ENCODE assay signal across 9 cellular contexts in the genomic region with DNA sequence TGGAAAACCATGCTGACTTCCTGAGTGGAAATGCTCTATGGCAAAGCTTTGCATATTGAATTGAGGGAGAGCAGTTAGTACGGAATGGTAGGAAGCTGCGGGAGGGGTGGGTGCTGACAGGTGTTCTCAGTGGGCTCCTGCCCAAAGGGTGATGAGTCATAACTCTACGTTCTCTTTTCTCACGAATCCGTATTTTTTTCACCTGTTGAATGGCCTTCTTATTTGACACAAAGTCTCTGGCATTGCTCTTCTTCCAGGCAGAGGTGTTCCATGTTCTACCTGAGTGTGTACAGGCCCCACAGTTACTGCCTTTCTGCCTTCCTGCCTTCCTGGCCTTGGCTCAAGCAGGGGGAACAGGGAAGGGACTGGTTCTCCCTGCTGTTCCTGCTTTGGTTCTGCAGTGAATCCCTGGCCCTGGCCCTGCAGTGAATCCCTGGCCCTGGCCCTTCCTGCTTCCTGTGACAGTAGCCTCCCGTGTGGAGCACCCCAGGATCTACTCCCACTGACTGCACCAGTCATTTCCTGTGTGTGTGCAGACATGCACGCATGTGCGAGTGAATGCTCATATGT. TPM values are rescaled to one million over a fixed set of nuclear protein-coding genes. Genes with fewer than 3 reads are reported as not detected.
DNase-seq lines count a peak whose midpoint lies in the region; FAIRE-seq and TF ChIP-seq lines count a peak whose summit lies in the region.
"Had no signal": no experiment of that assay in that cellular context is flagged by ENCODE, and none has a peak within 500 bp of the region (broad histone marks: within the 10 kb centered on the region; RNA-seq: fewer than 3 reads in every experiment).

No MANE protein-coding gene starts in this region.

- POLR2A ChIA-PET in endothelial cell of umbilical vein (lab: Charles Lee), result no interaction called here

- H3K9me1 ChIP-seq in endothelial cell of umbilical vein (replicated peaks; ENCODE audit: control insufficient read depth, extremely low read depth, insufficient read depth, low read length), result no peaks in the 10 kb centered on the region

- H3K36me3 ChIP-seq in HUES64 (ENCODE audit: insufficient read depth, low read length), result peaks cover 8% of the 10 kb centered on the region; the same call in 1 of the 2 replicates
- peaks cover 0 to 2% of the 10 kb centered on the region in 2 experiments for H3K36me3 ChIP-seq in endothelial cell of umbilical vein (ENCODE audit: control insufficient read depth in 2 of 2, extremely low read depth in 1 of 2, insufficient read depth in 2 of 2, low read length in 2 of 2)
- peaks cover 3 to 33% (median 12%) of the 10 kb centered on the region in 6 donors for H3K36me3 ChIP-seq in spleen
- no peaks in the 10 kb centered on the region for H3K36me3 ChIP-seq in BE2C

- no peak for TF ChIP-seq POLR2A in endothelial cell of umbilical vein (IDR thresholded peaks at IDR 0.05; ENCODE audit: low read depth, low read length)
- TF ChIP-seq POLR2A in spleen (IDR thresholded peaks at IDR 0.05), result no peak

- intact Hi-C loops in endothelial cell of umbilical vein (cut with micrococcal nuclease), result no loop called here
- intact Hi-C loops in spleen (cut with DNase I; ENCODE audit: low total_unique reads), result loop anchor here (10.0 kb wide), 1 partner anchor 72 kb away; no protein-coding TSS in a partner anchor

- peak; percentile 64 for FAIRE-seq in endothelial cell of umbilical vein (lab: Jason Lieb, UNC)

- CTCF ChIA-PET in endothelial cell of umbilical vein (lab: Charles Lee), result interaction anchor here (1.3 kb wide), 1 partner anchor 68 kb away, joined by 6 read pairs; no protein-coding TSS in a partner anchor

- H3K27ac ChIP-seq in HUES64 (ENCODE audit: low read depth, low read length) (peak overlapping the region; percentile 22; the same call in 1 of the 2 replicates), endothelial cell of umbilical vein (ENCODE audit: insufficient read depth, low read depth, low read length) (peak overlapping the region; percentile 8), spleen (peak overlapping the region in 7 of 8 donors; percentile 30 to 84 (median 70))
- H3K27ac ChIP-seq: 22Rv1 had no signal

- BruUV-seq in endothelial cell of umbilical vein (replicated peaks; lab: Mats Ljungman, UMichigan), result no TSS peak

- DNase-seq in DMS 273 (lab: John Stamatoyannopoulos, UW; ENCODE audit: unreplicated experiment), result peak; percentile 12
- no peak for DNase-seq in DMS 273 treated with DMSO at 0.1 percent for 48 hours (lab: John Stamatoyannopoulos, UW)
- no peak for DNase-seq in endothelial cell of umbilical vein (ENCODE audit: low read depth, low spot score)
- peak; percentile 86 for DNase-seq in spleen
- DNase-seq in BE2C, result no peak
- no peak for DNase-seq in NCI-H128 (lab: John Stamatoyannopoulos, UW; ENCODE audit: unreplicated experiment)
- DNase-seq in SKM-1 (lab: John Stamatoyannopoulos, UW; ENCODE audit: unreplicated experiment), result no peak

- H3K9me3 ChIP-seq in HUES64 (ENCODE audit: insufficient read depth, low read depth, low read length) (no peaks in the 10 kb centered on the region), endothelial cell of umbilical vein (replicated peaks; ENCODE audit: control insufficient read depth, insufficient read depth, low read length) (no peaks in the 10 kb centered on the region), spleen (no peaks in the 10 kb centered on the region), BE2C (no peaks in the 10 kb centered on the region)

- TF ChIP-seq CTCF in endothelial cell of umbilical vein (IDR thresholded peaks at IDR 0.05; ENCODE audit: extremely low read depth in 1 of 2, insufficient read depth in 1 of 2, low read depth in 1 of 2, low read length in 2 of 2), result no peak
- no peak for TF ChIP-seq CTCF in spleen (IDR thresholded peaks at IDR 0.05 in 8 of 11, conservative IDR thresholded peaks at IDR 0.05 in 3 of 11)
- no peak for TF ChIP-seq CTCF in BE2C (IDR thresholded peaks at IDR 0.05; ENCODE audit: low read depth, low read length)

- 75% methylated on average over 8 of the region's 8 CpGs for WGBS in HUES64
- 42 to 56% (median 53%) methylated on average over 8 of the region's 8 CpGs for WGBS in spleen, 5 donors

- H3K9ac ChIP-seq in HUES64 (ENCODE audit: low read depth, low read length) (no peak overlapping the region), endothelial cell of umbilical vein (replicated peaks; ENCODE audit: extremely low read depth, insufficient read depth, low read length) (no peak overlapping the region)

- dilution Hi-C loops in endothelial cell of umbilical vein (cut with MboI; ENCODE audit: extremely low pct_ligation_motif_present, low sequenced_read_pairs), result no loop called here

- H3K4me3 ChIP-seq in HUES64 (ENCODE audit: low read length), result no peak overlapping the region
- H3K4me3 ChIP-seq in endothelial cell of umbilical vein (replicated peaks in 1 of 3; ENCODE audit: insufficient read depth in 1 of 3, low read depth in 1 of 3, low read length in 3 of 3), result no peak overlapping the region
- H3K4me3 ChIP-seq in spleen, result no peak overlapping the region
- no peak overlapping the region for H3K4me3 ChIP-seq in BE2C (ENCODE audit: low read depth, low read length)

- no peak overlapping the region for H2AFZ ChIP-seq in endothelial cell of umbilical vein (ENCODE audit: low read depth, low read length)

- no peak overlapping the region for H3K4me2 ChIP-seq in endothelial cell of umbilical vein (ENCODE audit: insufficient read depth, low read length)

- H3K4me1 ChIP-seq in HUES64 (ENCODE audit: insufficient read depth, low read length) (peaks cover 13% of the 10 kb centered on the region), endothelial cell of umbilical vein (ENCODE audit: control insufficient read depth, extremely low read depth, insufficient read depth, low read length) (peaks cover 37% of the 10 kb centered on the region), spleen (peaks cover 23 to 75% (median 52%) of the 10 kb centered on the region in 6 donors), BE2C (no peaks in the 10 kb centered on the region)

- H3K27me3 ChIP-seq in HUES64 (ENCODE audit: insufficient read depth, low read length) (no peaks in the 10 kb centered on the region), endothelial cell of umbilical vein (ENCODE audit: control insufficient read depth in 2 of 2, insufficient read depth in 2 of 2, low read length in 2 of 2) (no peaks in the 10 kb centered on the region), spleen (replicated peaks in 1 of 7) (no peaks in the 10 kb centered on the region), BE2C (no peaks in the 10 kb centered on the region)

- no peaks in the 10 kb centered on the region for H4K20me1 ChIP-seq in endothelial cell of umbilical vein (replicated peaks; ENCODE audit: control insufficient read depth, extremely low read depth, insufficient read depth, low read length)

- peaks cover 19% of the 10 kb centered on the region for H3K79me2 ChIP-seq in endothelial cell of umbilical vein (ENCODE audit: control insufficient read depth, insufficient read depth, low read length)

TF ChIP-seq in endothelial cell of umbilical vein, 7 proteins besides CTCF, POLR2A, EP300 and RAD21:
- TF ChIP-seq MYC (IDR thresholded peaks at IDR 0.05; ENCODE audit: low read depth, low read length) (no peak), FOS (IDR thresholded peaks at IDR 0.05; ENCODE audit: borderline replicate concordance, insufficient read depth, low read length) (no peak), JUN (IDR thresholded peaks at IDR 0.05; ENCODE audit: borderline replicate concordance, insufficient read depth, insufficient read length, low read depth) (no peak), GATA2 (IDR thresholded peaks at IDR 0.05; ENCODE audit: insufficient read depth, insufficient read length, low read depth, low read length) (no peak)
- TF ChIP-seq, protein P1, sequence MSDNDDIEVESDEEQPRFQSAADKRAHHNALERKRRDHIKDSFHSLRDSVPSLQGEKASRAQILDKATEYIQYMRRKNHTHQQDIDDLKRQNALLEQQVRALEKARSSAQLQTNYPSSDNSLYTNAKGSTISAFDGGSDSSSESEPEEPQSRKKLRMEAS (IDR thresholded peaks at IDR 0.05; ENCODE audit: insufficient read depth, insufficient read length), result no peak
TF ChIP-seq in endothelial cell of umbilical vein: peak in this region for 0.

RNA-seq across cellular contexts. Expression of gene TRAK1, which starts 31.9 kb away (rescaled TPM):
- polyA plus RNA-seq in HUES64 (2013, experiment 1 of 2), result 21.1 TPM
- 28.0 TPM for polyA plus RNA-seq in HUES64 (2013, experiment 2 of 2)
- total RNA-seq in endothelial cell of umbilical vein, result 59.6 and 66.6 TPM in 2 replicates
- polyA plus RNA-seq in endothelial cell of umbilical vein, result 38.5 and 39.6 TPM in 2 replicates
- 34.3 and 37.3 TPM in 2 replicates for polyA plus RNA-seq in endothelial cell of umbilical vein (2011; cell fraction: cytosol; rRNA removed)
- 76.1 and 85.0 TPM in 2 replicates for polyA plus RNA-seq in endothelial cell of umbilical vein (2011; cell fraction: nucleus; rRNA removed)
- 27.4 and 30.8 TPM in 2 replicates for polyA plus RNA-seq in endothelial cell of umbilical vein (2012)
- 62.1 and 74.0 TPM in 2 replicates for polyA minus RNA-seq in endothelial cell of umbilical vein
- polyA minus RNA-seq in endothelial cell of umbilical vein (2011; cell fraction: cytosol; rRNA and poly(A)+ RNA removed), result 11.1 TPM
- polyA minus RNA-seq in endothelial cell of umbilical vein (2011; cell fraction: nucleus; rRNA and poly(A)+ RNA removed), result 73.1 and 82.9 TPM in 2 replicates
- 10 to 100 TPM; 43.5 to 60.0 (median 49.0) TPM for total RNA-seq in spleen
- 10 to 100 TPM; 15.4 to 20.0 (median 17.1) TPM for polyA plus RNA-seq in spleen
- 19.2 TPM for polyA plus RNA-seq in BE2C (2012; ENCODE audit: insufficient read depth, insufficient read length, low read depth)

Comparison
In these comparisons a context has a peak if more than half of its experiments do, and no peak if none do; other contexts are left out.
1. DNase-seq: peak in DMS 273 (single experiment) and spleen (single experiment); none in DMS 273 treated with DMSO at 0.1 percent for 48 hours (single experiment), endothelial cell of umbilical vein (single experiment), BE2C (single experiment), NCI-H128 (single experiment) and SKM-1 (single experiment).
2. H3K27ac ChIP-seq: peak in every context shown above with its lines; median percentile 70 in spleen; 22 in HUES64; 8 in endothelial cell of umbilical vein.